ENCODE assay signal across 19 cellular contexts in genomic region chr13:23969672-23970071, GRCh38.
DNase-seq lines count a peak whose midpoint lies in the region; ATAC-seq and TF ChIP-seq lines count a peak whose summit lies in the region.
"Had no signal": no experiment of that assay in that cellular context is flagged by ENCODE, and none has a peak within 500 bp of the region (broad histone marks: within the 10 kb centered on the region; RNA-seq: fewer than 3 reads in every experiment).

No MANE protein-coding gene starts in this region.

- no peaks in the 10 kb centered on the region for H3K9me3 Mint-ChIP-seq in activated naive CD4-positive, alpha-beta T cell treated with anti-CD3 and anti-CD28 coated beads for 36 hours
- H3K9me3 Mint-ChIP-seq: activated B cell treated with CpG ODN at 0.5 μM for 24 hours had no signal

- no peak overlapping the region for H3K4me3 Mint-ChIP-seq in activated naive CD4-positive, alpha-beta T cell treated with anti-CD3 and anti-CD28 coated beads for 36 hours
- H3K4me3 Mint-ChIP-seq: activated B cell treated with CpG ODN at 0.5 μM for 24 hours had no signal

- H3K27ac ChIP-seq in SJCRH30, result no peak overlapping the region
- H3K27ac ChIP-seq: BLaER1 treated with 17β-estradiol and CSF1 and Interleukin-3, amounts not matched to agents 10 nM and 100 nM; gastrocnemius medialis had no signal

- no peak overlapping the region for H3K4me3 ChIP-seq in fibroblast of the aortic adventitia (ENCODE audit: low read depth, low read length)
- no peak overlapping the region for H3K4me3 ChIP-seq in SJCRH30
- H3K4me3 ChIP-seq: BLaER1 treated with 17β-estradiol and CSF1 and Interleukin-3, amounts not matched to agents 10 nM and 100 nM; gastrocnemius medialis had no signal

- H3K4me1 ChIP-seq in SJCRH30, result peaks cover 12% of the 10 kb centered on the region
- H3K4me1 ChIP-seq: gastrocnemius medialis had no signal

- H3K27ac Mint-ChIP-seq in activated naive CD4-positive, alpha-beta T cell treated with anti-CD3 and anti-CD28 coated beads for 36 hours, result no peak overlapping the region
- H3K27ac Mint-ChIP-seq: activated B cell treated with CpG ODN at 0.5 μM for 24 hours had no signal

- H3K4me1 Mint-ChIP-seq in activated naive CD4-positive, alpha-beta T cell treated with anti-CD3 and anti-CD28 coated beads for 36 hours (ENCODE audit: low read depth), result peaks cover 18% of the 10 kb centered on the region

- TF ChIP-seq CTCF in fibroblast of the aortic adventitia (IDR thresholded peaks at IDR 0.05; ENCODE audit: insufficient read depth, low read length) (no peak), omental fat pad (IDR thresholded peaks at IDR 0.05) (no peak)

- CTCF ChIA-PET in activated naive CD4-positive, alpha-beta T cell treated with anti-CD3 and anti-CD28 coated beads for 36 hours (lab: Charles Lee), result interaction anchor here (0.6 kb wide), 1 partner anchor 17 kb away, joined by 4 read pairs; no protein-coding TSS in a partner anchor

- no peaks in the 10 kb centered on the region for H3K36me3 Mint-ChIP-seq in activated naive CD4-positive, alpha-beta T cell treated with anti-CD3 and anti-CD28 coated beads for 36 hours (ENCODE audit: low read depth)

- intact Hi-C loops in activated naive CD4-positive, alpha-beta T cell treated with anti-CD3 and anti-CD28 coated beads for 36 hours (cut with micrococcal nuclease), result loop anchor here (5.0 to 10.0 kb wide), 2 partner anchors 177 to 215 kb away; no protein-coding TSS in a partner anchor

- peak; percentile 47 for DNase-seq in GM03348 (ENCODE audit: low spot score)
- peak; percentile 98 for DNase-seq in NCI-H748 treated with DMSO at 0.1 percent for 48 hours (lab: John Stamatoyannopoulos, UW)
- DNase-seq in fibroblast of the aortic adventitia (ENCODE audit: low read depth), result peak; percentile 65
- DNase-seq in omental fat pad (ENCODE audit: low spot score), result no peak
- DNase-seq in SJCRH30, result no peak
- DNase-seq in activated CD4-positive, alpha-beta T cell treated with anti-CD3 and anti-CD28 coated beads, Interleukin-2, amount 50 U/mL, for 1 hour, result no peak
- no peak for DNase-seq in activated naive CD4-positive, alpha-beta T cell treated with anti-CD3 and anti-CD28 coated beads for 36 hours
- DNase-seq: activated B cell treated with CpG ODN at 0.5 μM for 24 hours; activated naive CD4-positive, alpha-beta T cell treated with Interleukin-2 at 50 U/mL for 16 hours; caudate nucleus; effector memory CD4-positive, alpha-beta T cell; gastrocnemius medialis; KBM-7; midbrain; NCI-H1092; NCI-H510A had no signal

- peak; percentile 64 for ATAC-seq in omental fat pad (ENCODE audit: low FRiP score)
- no peak for ATAC-seq in HG03432 (IDR thresholded peaks at IDR 0.05; ENCODE audit: unreplicated experiment)
- ATAC-seq: gastrocnemius medialis, HCT116 had no signal

- no peaks in the 10 kb centered on the region for H3K27me3 ChIP-seq in SJCRH30
- H3K27me3 ChIP-seq: BLaER1 treated with 17β-estradiol and CSF1 and Interleukin-3, amounts not matched to agents 10 nM and 100 nM; gastrocnemius medialis had no signal

- no peaks in the 10 kb centered on the region for H3K27me3 Mint-ChIP-seq in activated naive CD4-positive, alpha-beta T cell treated with anti-CD3 and anti-CD28 coated beads for 36 hours (ENCODE audit: low read depth)
- H3K27me3 Mint-ChIP-seq: activated B cell treated with CpG ODN at 0.5 μM for 24 hours had no signal

- no peaks in the 10 kb centered on the region; the same call in 1 of the 2 replicates for H3K9me3 ChIP-seq in SJCRH30 (replicated peaks)
- H3K9me3 ChIP-seq: gastrocnemius medialis had no signal

- H3K36me3 ChIP-seq in SJCRH30, result no peaks in the 10 kb centered on the region
- H3K36me3 ChIP-seq: BLaER1 treated with 17β-estradiol and CSF1 and Interleukin-3, amounts not matched to agents 10 nM and 100 nM; gastrocnemius medialis had no signal

Comparison
In these comparisons a context has a peak if more than half of its experiments do, and no peak if none do; other contexts are left out.
1. DNase-seq: peak in GM03348 (single experiment), NCI-H748 treated with DMSO at 0.1 percent for 48 hours (single experiment) and fibroblast of the aortic adventitia (single experiment); none in omental fat pad (single experiment), SJCRH30 (0 of 2), activated CD4-positive, alpha-beta T cell treated with anti-CD3 and anti-CD28 coated beads, Interleukin-2, amount 50 U/mL, for 1 hour (single experiment) and activated naive CD4-positive, alpha-beta T cell treated with anti-CD3 and anti-CD28 coated beads for 36 hours (single experiment).